29 cellular contexts compared by ENCODE assay signal in the genomic region with DNA sequence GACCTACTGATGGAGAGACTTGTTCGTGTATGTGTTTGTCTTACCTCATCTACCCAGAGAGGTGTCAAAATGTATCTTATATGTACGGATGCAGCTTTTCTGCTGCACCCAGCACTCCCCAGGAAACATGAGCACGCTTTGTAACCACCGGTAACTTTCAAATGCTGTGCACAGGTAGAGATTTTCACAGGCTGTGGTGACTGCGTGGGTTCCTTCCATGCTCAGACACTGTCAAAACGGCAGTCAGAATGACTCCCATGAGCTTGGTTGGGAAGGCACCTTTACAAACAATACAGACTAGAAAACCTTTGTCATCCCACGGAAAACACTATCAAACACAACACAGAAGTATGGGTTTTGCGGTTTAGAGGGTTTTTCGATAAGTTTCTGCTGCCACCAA. TPM values are rescaled to one million over a fixed set of nuclear protein-coding genes. Genes with fewer than 3 reads are reported as not detected.
"Had no signal": no experiment of that assay in that cellular context is flagged by ENCODE, and none has a peak within 500 bp of the region (broad histone marks: within the 10 kb centered on the region; RNA-seq: fewer than 3 reads in every experiment).

No MANE protein-coding gene starts in this region.

- H3K27me3 ChIP-seq: ascending aorta, colonic mucosa, thyroid gland had no signal

- ATAC-seq: activated CD8-positive, alpha-beta T cell treated with anti-CD3 and anti-CD28 coated beads for 36 hours; gastrocnemius medialis; left lung; lower lobe of right lung; naive thymus-derived CD8-positive, alpha-beta T cell; upper lobe of right lung had no signal

- H3K27ac ChIP-seq: ascending aorta, cardiac muscle cell, colonic mucosa, dorsolateral prefrontal cortex, gastrocnemius medialis, left lung, lower lobe of right lung, neural progenitor cell, parathyroid adenoma, right atrium auricular region, stomach, thyroid gland, upper lobe of right lung had no signal

- H3K9me3 ChIP-seq: ascending aorta, colonic mucosa, gastrocnemius medialis, left lung, lower lobe of right lung, right atrium auricular region, stomach, thyroid gland, upper lobe of right lung had no signal

- H3K4me2 ChIP-seq: neural progenitor cell, smooth muscle cell had no signal

- DNase-seq: activated CD4-positive, CD25-positive, alpha-beta regulatory T cell treated with anti-CD3 and anti-CD28 coated beads, Interleukin-2, amount 50 U/mL, for 72 hours; activated CD8-positive, alpha-beta T cell treated with anti-CD3 and anti-CD28 coated beads for 36 hours; activated effector memory CD4-positive, alpha-beta T cell treated with Interleukin-2 at 50 U/mL for 16 hours; activated naive CD4-positive, alpha-beta T cell treated with anti-CD3 and anti-CD28 coated beads for 36 hours; activated naive CD8-positive, alpha-beta T cell treated with anti-CD3 and anti-CD28 coated beads, Interleukin-2, amount 10 ng/mL, durations not matched to agents 7 days and 5 days; cerebellar nuclear complex; colonic mucosa; dorsolateral prefrontal cortex; effector memory CD4-positive, alpha-beta T cell; erythroblast; gastrocnemius medialis; glutamatergic neuron; left lung; lower lobe of right lung; mesenchymal stem cell; naive thymus-derived CD8-positive, alpha-beta T cell; occipital lobe; stomach; thyroid gland; upper lobe of right lung had no signal

- H3K4me1 ChIP-seq: ascending aorta, colonic mucosa, gastrocnemius medialis, left lung, lower lobe of right lung, neural progenitor cell, parathyroid adenoma, right atrium auricular region, thyroid gland, upper lobe of right lung had no signal

- H2AFZ ChIP-seq: neural progenitor cell, parathyroid adenoma had no signal

- H3K9ac ChIP-seq: neural progenitor cell, parathyroid adenoma had no signal

- H3K4me3 ChIP-seq: ascending aorta, cardiac muscle cell, colonic mucosa, dorsolateral prefrontal cortex, gastrocnemius medialis, left lung, lower lobe of right lung, neural progenitor cell, right atrium auricular region, smooth muscle cell, stomach, thyroid gland, upper lobe of right lung had no signal

- H3K27ac Mint-ChIP-seq: activated CD8-positive, alpha-beta T cell treated with anti-CD3 and anti-CD28 coated beads for 36 hours; activated naive CD4-positive, alpha-beta T cell treated with anti-CD3 and anti-CD28 coated beads for 36 hours; activated naive CD8-positive, alpha-beta T cell treated with anti-CD3 and anti-CD28 coated beads, Interleukin-2, amount 10 ng/mL, durations not matched to agents 7 days and 5 days; brain; naive thymus-derived CD8-positive, alpha-beta T cell; neural progenitor cell had no signal

- H3K9me3 Mint-ChIP-seq: activated CD8-positive, alpha-beta T cell treated with anti-CD3 and anti-CD28 coated beads for 36 hours; activated naive CD4-positive, alpha-beta T cell treated with anti-CD3 and anti-CD28 coated beads for 36 hours; activated naive CD8-positive, alpha-beta T cell treated with anti-CD3 and anti-CD28 coated beads, Interleukin-2, amount 10 ng/mL, durations not matched to agents 7 days and 5 days; naive thymus-derived CD8-positive, alpha-beta T cell; neural progenitor cell had no signal

- H3K4me3 Mint-ChIP-seq: activated CD8-positive, alpha-beta T cell treated with anti-CD3 and anti-CD28 coated beads for 36 hours; activated naive CD4-positive, alpha-beta T cell treated with anti-CD3 and anti-CD28 coated beads for 36 hours; activated naive CD8-positive, alpha-beta T cell treated with anti-CD3 and anti-CD28 coated beads, Interleukin-2, amount 10 ng/mL, durations not matched to agents 7 days and 5 days; brain; naive thymus-derived CD8-positive, alpha-beta T cell; neural progenitor cell had no signal

- H3K79me2 ChIP-seq: parathyroid adenoma had no signal

- H3K36me3 Mint-ChIP-seq: activated naive CD8-positive, alpha-beta T cell treated with anti-CD3 and anti-CD28 coated beads, Interleukin-2, amount 10 ng/mL, durations not matched to agents 7 days and 5 days; brain; naive thymus-derived CD8-positive, alpha-beta T cell; neural progenitor cell had no signal

- H3K36me3 ChIP-seq: ascending aorta, cardiac muscle cell, colonic mucosa, gastrocnemius medialis, left lung, lower lobe of right lung, neural progenitor cell, right atrium auricular region, stomach, thyroid gland, upper lobe of right lung had no signal

RNA-seq across cellular contexts. Expression of gene F11, which starts 28.2 kb away (rescaled TPM):
- total RNA-seq: activated CD8-positive, alpha-beta T cell treated with anti-CD3 and anti-CD28 coated beads for 36 hours; activated naive CD4-positive, alpha-beta T cell treated with anti-CD3 and anti-CD28 coated beads for 36 hours; activated naive CD8-positive, alpha-beta T cell treated with anti-CD3 and anti-CD28 coated beads, Interleukin-2, amount 10 ng/mL, durations not matched to agents 7 days and 5 days; ascending aorta; cardiac muscle cell; naive thymus-derived CD8-positive, alpha-beta T cell; occipital lobe; pulmonary artery endothelial cell; right atrium auricular region; smooth muscle cell; stomach; T-helper 1 cell treated with Interleukin-12 subunit alpha and Interleukin-12 subunit beta and Interleukin-4 antibody, amounts not matched to agents 30 ng/mL and 1 ng/mL, for 36 hours; thyroid gland had no signal
